Comparison of ENCODE assay signal across 15 cellular contexts in the genomic region with DNA sequence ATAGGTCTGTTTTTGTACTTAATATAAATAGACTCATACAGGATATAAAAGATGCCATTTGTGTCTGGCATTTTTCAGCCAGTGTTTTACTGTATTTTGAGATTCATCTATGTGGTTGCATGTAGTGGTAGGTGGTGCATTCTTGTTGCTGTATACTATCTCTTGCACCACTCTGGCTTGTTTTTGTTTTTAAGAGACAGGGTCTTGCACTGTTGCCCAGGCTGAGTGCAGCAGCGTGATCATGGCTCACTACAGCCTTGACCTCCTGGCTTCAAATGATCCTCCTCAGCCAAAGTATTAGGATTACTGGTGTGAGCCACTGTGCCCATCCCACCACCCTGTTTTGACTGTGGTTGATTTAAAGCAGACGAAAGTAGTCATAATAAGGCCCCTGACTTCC. TPM values are rescaled to one million over a fixed set of nuclear protein-coding genes. Genes with fewer than 3 reads are reported as not detected.
DNase-seq lines count a peak whose midpoint lies in the region; ATAC-seq, FAIRE-seq and TF ChIP-seq lines count a peak whose summit lies in the region.
"Had no signal": no experiment of that assay in that cellular context is flagged by ENCODE, and none has a peak within 500 bp of the region (broad histone marks: within the 10 kb centered on the region; RNA-seq: fewer than 3 reads in every experiment).

No MANE protein-coding gene starts in this region.

- H3K36me3 ChIP-seq in cardiac muscle cell (no peaks in the 10 kb centered on the region), RWPE2 (ENCODE audit: low read depth) (peaks cover 2% of the 10 kb centered on the region; the same call in 1 of the 2 replicates), keratinocyte (ENCODE audit: control insufficient read depth in 2 of 2, extremely low read depth in 1 of 2, insufficient read depth in 2 of 2, low read length in 2 of 2) (peaks cover 0 to 16% of the 10 kb centered on the region in 2 experiments), thyroid gland (no peaks in the 10 kb centered on the region)
- H3K36me3 ChIP-seq: adrenal gland, BE2C had no signal

- TF ChIP-seq CTCF in cardiac muscle cell (IDR thresholded peaks at IDR 0.05; ENCODE audit: low read depth, low read length) (no peak), RWPE2 (IDR thresholded peaks at IDR 0.05; ENCODE audit: poor library complexity, severe bottlenecking) (no peak), keratinocyte (optimal IDR thresholded peaks at IDR 0.05 in 1 of 3, IDR thresholded peaks at IDR 0.05 in 1 of 3, conservative IDR thresholded peaks at IDR 0.05 in 1 of 3; ENCODE audit: extremely low read depth in 1 of 3, insufficient read depth in 2 of 3, low read length in 3 of 3) (no peak), thyroid gland (IDR thresholded peaks at IDR 0.05) (no peak)

- H3K4me2 ChIP-seq in keratinocyte (ENCODE audit: control insufficient read depth, extremely low read depth, insufficient read depth, low read depth, low read length) = peak overlapping the region; percentile 82

- no peak for FAIRE-seq in keratinocyte (lab: Jason Lieb, UNC)

- H3K4me3 ChIP-seq in cardiac muscle cell (no peak overlapping the region), RWPE2 (ENCODE audit: severe bottlenecking) (no peak overlapping the region), keratinocyte (ENCODE audit: control insufficient read depth in 2 of 3, extremely low read depth in 1 of 3, insufficient read depth in 2 of 3, low read depth in 1 of 3, low read length in 3 of 3) (peak overlapping the region in 1 of 3 experiments; percentile 9), thyroid gland (replicated peaks in 1 of 3) (no peak overlapping the region)
- H3K4me3 ChIP-seq: adrenal gland had no signal

- H3K4me1 ChIP-seq in cardiac muscle cell (ENCODE audit: low read depth) (peaks cover 66% of the 10 kb centered on the region), RWPE2 (ENCODE audit: insufficient read depth, poor library complexity, severe bottlenecking) (peaks cover 97% of the 10 kb centered on the region), keratinocyte (ENCODE audit: control insufficient read depth, extremely low read depth, insufficient read depth, low read length) (peaks cover 87% of the 10 kb centered on the region), thyroid gland (peaks cover 7 to 50% of the 10 kb centered on the region in 2 donors)

- dilution Hi-C loops in keratinocyte (cut with MboI; ENCODE audit: extremely low pct_ligation_motif_present, low sequenced_read_pairs) = no loop called here

- no peak for TF ChIP-seq POLR2A in thyroid gland (IDR thresholded peaks at IDR 0.05)

- no peak overlapping the region for H2AFZ ChIP-seq in keratinocyte (ENCODE audit: control insufficient read depth, low read length)

- no peak for DNase-seq in cardiac muscle cell (ENCODE audit: low read depth in 1 of 2, low spot score in 1 of 2)
- no peak for DNase-seq in left ventricle myocardium superior
- no peak for DNase-seq in RWPE2 (ENCODE audit: low spot score)
- no peak for DNase-seq in keratinocyte (ENCODE audit: low read depth, low spot score)
- DNase-seq in thyroid gland = no peak
- no peak for DNase-seq in posterior vena cava (ENCODE audit: low spot score)
- DNase-seq: adrenal gland; BE2C; cortex of kidney; NCI-H1105; NCI-H446 treated with DMSO at 0.1 percent for 48 hours; stimulated activated CD4-positive, alpha-beta T cell treated with anti-CD3 and anti-CD28 coated beads, Interleukin-1b, Interleukin-23, amount 100 ng/mL, for 48 hours; T1000 had no signal

- H3K9me1 ChIP-seq in keratinocyte (ENCODE audit: control insufficient read depth, extremely low read depth, insufficient read depth, low read length) = peaks cover 10% of the 10 kb centered on the region

- H3K27ac ChIP-seq in cardiac muscle cell (peak overlapping the region; percentile 92), RWPE2 (ENCODE audit: poor library complexity, severe bottlenecking) (peak overlapping the region; percentile 95), keratinocyte (ENCODE audit: control insufficient read depth, insufficient read depth, low read length) (peak overlapping the region; percentile 93), thyroid gland (peak overlapping the region in 2 of 3 donors; percentile 39 to 80)

- H3K9me3 ChIP-seq in cardiac muscle cell (ENCODE audit: low read depth) = no peaks in the 10 kb centered on the region
- H3K9me3 ChIP-seq in RWPE2 (ENCODE audit: severe bottlenecking) = no peaks in the 10 kb centered on the region
- H3K9me3 ChIP-seq in keratinocyte (ENCODE audit: control insufficient read depth, low read depth, low read length) = no peaks in the 10 kb centered on the region
- no peaks in the 10 kb centered on the region for H3K9me3 ChIP-seq in thyroid gland
- H3K9me3 ChIP-seq: adrenal gland, BE2C had no signal

- intact Hi-C loops in left ventricle myocardium superior (cut with micrococcal nuclease) (no loop called here), thyroid gland (cut with DNase I) (no loop called here), posterior vena cava (cut with DNase I) (no loop called here)

- H3K27me3 ChIP-seq in cardiac muscle cell (no peaks in the 10 kb centered on the region), RWPE2 (ENCODE audit: insufficient read depth, poor library complexity, severe bottlenecking) (no peaks in the 10 kb centered on the region), keratinocyte (ENCODE audit: control insufficient read depth, extremely low read depth, insufficient read depth, low read length) (no peaks in the 10 kb centered on the region), thyroid gland (no peaks in the 10 kb centered on the region)
- H3K27me3 ChIP-seq: adrenal gland, BE2C had no signal

- H3K9ac ChIP-seq in keratinocyte (ENCODE audit: control insufficient read depth, extremely low read depth, insufficient read depth, low read length) = no peak overlapping the region

- H3K79me2 ChIP-seq in keratinocyte (ENCODE audit: control insufficient read depth, insufficient read depth, low read length) = peaks cover 78% of the 10 kb centered on the region

- peaks cover 4% of the 10 kb centered on the region for H4K20me1 ChIP-seq in keratinocyte (ENCODE audit: control insufficient read depth, extremely low read depth, insufficient read depth, low read length)

- WGBS in thyroid gland, 2 donors = 88 to 98% methylated on average over 2 of the region's 2 CpGs

- no peak for ATAC-seq in left ventricle myocardium superior
- no peak for ATAC-seq in RWPE2 (ENCODE audit: low read depth)
- ATAC-seq in GM21447 (IDR thresholded peaks at IDR 0.05; ENCODE audit: unreplicated experiment) = no peak
- no peak for ATAC-seq in HG03025 (IDR thresholded peaks at IDR 0.05; ENCODE audit: low FRiP score, unreplicated experiment)

RNA-seq across cellular contexts. Expression of a gene that starts 12.6 kb away (rescaled TPM):
- total RNA-seq in cardiac muscle cell = 109 and 127 TPM in 2 replicates
- polyA plus RNA-seq in cardiac muscle cell = 77.3 and 94.6 TPM in 2 replicates
- total RNA-seq in left ventricle myocardium superior = 3.8 TPM
- 20.3 to 27.1 TPM (median 23.2 TPM) in 3 replicates for polyA plus RNA-seq in keratinocyte
- 56.1 TPM for polyA plus RNA-seq in keratinocyte (2011; ENCODE audit: low read depth)
- 13.8 and 15.1 TPM in 2 replicates for polyA plus RNA-seq in keratinocyte (2011; cell fraction: cytosol; rRNA removed)
- 29.1 and 39.4 TPM in 2 replicates for polyA plus RNA-seq in keratinocyte (2011; cell fraction: nucleus; rRNA removed)
- 21.7 and 83.6 TPM in 2 replicates for polyA plus RNA-seq in keratinocyte (2012; ENCODE audit: low replicate concordance)
- 27.5 to 58.4 TPM (median 58.2 TPM) in 3 replicates for polyA minus RNA-seq in keratinocyte
- 28.2 TPM for polyA minus RNA-seq in keratinocyte (2011; cell fraction: cytosol; rRNA and poly(A)+ RNA removed)
- 38.4 and 46.2 TPM in 2 replicates for polyA minus RNA-seq in keratinocyte (2011; cell fraction: nucleus; rRNA and poly(A)+ RNA removed)
- total RNA-seq in thyroid gland = 10 to 100 TPM in 3 of 4 donors, 1 to 10 TPM in 1; 6.7 to 47.8 (median 26.9) TPM
- 1 to 10 TPM; 4.2 to 4.3 TPM for total RNA-seq in posterior vena cava
